In genomic region chr15:89874926-89875564, GRCh38 we compare ENCODE assay signal across 1 cellular context.
TF ChIP-seq lines count a peak whose summit lies in the region.

No MANE protein-coding gene starts in this region.

TF ChIP-seq in GM12878, 131 proteins besides CTCF, POLR2A, EP300 and RAD21 (continued from another document):
- peak; percentile 92 for TF ChIP-seq SMC3 (IDR thresholded peaks at IDR 0.05; ENCODE audit: borderline replicate concordance, low read length)
- no peak for TF ChIP-seq EED (IDR thresholded peaks at IDR 0.05; ENCODE audit: low read depth)
- no peak for TF ChIP-seq IKZF2 (IDR thresholded peaks at IDR 0.05)
- TF ChIP-seq ZSCAN29 (IDR thresholded peaks at IDR 0.05) = no peak
- peak; percentile 66 for TF ChIP-seq RUNX3 (IDR thresholded peaks at IDR 0.05; ENCODE audit: low read length)
- TF ChIP-seq HCFC1 (IDR thresholded peaks at IDR 0.05; ENCODE audit: low read length) = no peak
TF ChIP-seq in GM12878: peak in this region for 4.
